Comparison of ENCODE assay signal across 10 cellular contexts in the genomic region with DNA sequence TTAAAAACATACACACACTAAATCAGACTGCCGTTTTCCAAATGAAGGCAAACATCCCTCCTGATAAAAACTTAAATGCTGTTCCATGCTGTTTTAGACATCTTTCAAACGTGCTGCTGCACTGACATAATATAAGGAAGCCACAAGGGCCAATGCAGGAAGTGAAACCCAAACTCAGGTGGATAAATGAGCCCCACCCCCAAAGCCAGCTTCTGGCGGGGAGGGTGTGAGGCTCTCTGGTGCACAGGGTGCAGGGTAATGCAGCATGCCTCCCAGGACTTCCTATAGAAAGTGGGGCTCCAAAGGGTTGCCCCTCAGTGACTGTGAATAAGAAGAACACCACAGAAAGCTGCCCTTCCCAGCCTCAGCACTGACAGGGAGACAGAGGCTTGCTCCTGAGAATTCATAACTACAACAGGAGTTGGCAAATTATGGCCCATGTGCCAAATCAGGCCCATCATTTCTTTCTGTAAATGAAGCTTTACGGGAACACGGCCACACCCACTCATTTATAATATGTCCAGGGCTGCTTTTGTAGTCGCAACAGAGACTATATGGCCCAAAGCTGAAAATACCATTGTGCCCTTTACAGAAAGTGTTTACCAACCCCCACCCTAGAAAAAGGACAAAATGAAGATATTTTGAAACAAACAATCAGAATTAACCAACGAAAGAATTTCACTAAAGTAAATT. TPM values are rescaled to one million over a fixed set of nuclear protein-coding genes. Genes with fewer than 3 reads are reported as not detected.
DNase-seq lines count a peak whose midpoint lies in the region; ATAC-seq, FAIRE-seq and TF ChIP-seq lines count a peak whose summit lies in the region.
"Not testable (repeated sequence)": the region's sequence is repeated elsewhere in the genome, so short reads cannot be mapped to it uniquely, and the experiment has no call there.
"Had no signal": no experiment of that assay in that cellular context is flagged by ENCODE, and none has a peak within 500 bp of the region (broad histone marks: within the 10 kb centered on the region; RNA-seq: fewer than 3 reads in every experiment).

No MANE protein-coding gene starts in this region.

- not testable (repeated sequence) for H3K9ac ChIP-seq in OCI-LY3 (ENCODE audit: low read length)

- H3K27me3 ChIP-seq in OCI-LY3 (ENCODE audit: low read depth, low read length): not testable (repeated sequence)

- ATAC-seq in GM21619 (IDR thresholded peaks at IDR 0.05; ENCODE audit: unreplicated experiment): peak; percentile 95
- peak; percentile 95 for ATAC-seq in HG02981 (IDR thresholded peaks at IDR 0.05; ENCODE audit: unreplicated experiment)
- peak; percentile 99 for ATAC-seq in HG03469 (IDR thresholded peaks at IDR 0.05; ENCODE audit: unreplicated experiment)
- peak; percentile 97 to 99 for ATAC-seq in naive B cell (ENCODE audit: low read depth in 2 of 2)

- peaks cover 12% of the 10 kb centered on the region for H3K4me1 ChIP-seq in OCI-LY3 (ENCODE audit: low read length)

- H3K27ac ChIP-seq in OCI-LY3 (ENCODE audit: low read length): not testable (repeated sequence)

- not testable (repeated sequence) for H3K4me3 ChIP-seq in OCI-LY3 (ENCODE audit: low read length)

- H3K4me1 Mint-ChIP-seq in activated T-cell treated with anti-CD3 and anti-CD28 coated beads, Interleukin-2, amount 50 U/mL, for 24 hours (ENCODE audit: low read depth): peaks cover 33% of the 10 kb centered on the region
- H3K4me1 Mint-ChIP-seq in naive B cell: peaks cover 7 to 11% (median 9%) of the 10 kb centered on the region in 3 donors

- peaks cover 73% of the 10 kb centered on the region for H3K36me3 Mint-ChIP-seq in activated T-cell treated with anti-CD3 and anti-CD28 coated beads, Interleukin-2, amount 50 U/mL, for 24 hours (ENCODE audit: low read depth)
- H3K36me3 Mint-ChIP-seq in naive B cell: peaks cover 23 to 25% of the 10 kb centered on the region in 2 donors

- TF ChIP-seq CTCF in OCI-LY3 (IDR thresholded peaks at IDR 0.05; ENCODE audit: low read depth, low read length): not testable (repeated sequence)

- H4K20me1 ChIP-seq in OCI-LY3 (ENCODE audit: insufficient read depth, low read length): not testable (repeated sequence)

- not testable (repeated sequence) for H3K9me3 Mint-ChIP-seq in activated T-cell treated with anti-CD3 and anti-CD28 coated beads, Interleukin-2, amount 50 U/mL, for 24 hours; naive B cell

- not testable (repeated sequence) for H3K79me2 ChIP-seq in OCI-LY3 (ENCODE audit: low read length)

- not testable (repeated sequence) for H3K27me3 Mint-ChIP-seq in activated T-cell treated with anti-CD3 and anti-CD28 coated beads, Interleukin-2, amount 50 U/mL, for 24 hours; naive B cell

- H3K4me3 Mint-ChIP-seq in activated T-cell treated with anti-CD3 and anti-CD28 coated beads, Interleukin-2, amount 50 U/mL, for 24 hours: not testable (repeated sequence)
- H3K4me3 Mint-ChIP-seq in naive B cell: peak overlapping the region in 1 of 8 donors; percentile 32

- H3K9me3 ChIP-seq in OCI-LY3 (ENCODE audit: insufficient read depth, low read length): not testable (repeated sequence)

- H2AFZ ChIP-seq in OCI-LY3 (ENCODE audit: low read depth, low read length): not testable (repeated sequence)

- H3K4me2 ChIP-seq in OCI-LY3 (ENCODE audit: low read length): peak overlapping the region; percentile 25

- H3K36me3 ChIP-seq in OCI-LY3 (replicated peaks; ENCODE audit: low read depth, low read length): not testable (repeated sequence)

- not testable (repeated sequence) for DNase-seq in GM12891 (ENCODE audit: insufficient read length, low spot score); activated T-cell treated with anti-CD3 and anti-CD28 coated beads, Interleukin-2, amount 50 U/mL, for 24 hours
- DNase-seq in GM19239 (ENCODE audit: insufficient read length, low spot score): peak; percentile 60
- peak; percentile 32 for DNase-seq in naive B cell

- H3K27ac Mint-ChIP-seq in activated T-cell treated with anti-CD3 and anti-CD28 coated beads, Interleukin-2, amount 50 U/mL, for 24 hours: peak overlapping the region; percentile 29
- H3K27ac Mint-ChIP-seq in naive B cell: peak overlapping the region in 2 of 6 donors; percentile 8 to 56

- not testable (repeated sequence) for TF ChIP-seq POLR2A in GM12891 (IDR thresholded peaks at IDR 0.05; ENCODE audit: low read depth, low read length)

- peak; percentile 94 for FAIRE-seq in GM12891 (lab: Jason Lieb, UNC)
- FAIRE-seq in GM19239 (lab: Jason Lieb, UNC): peak; percentile 97

TF ChIP-seq in GM12891, 5 proteins besides CTCF, POLR2A, EP300 and RAD21:
- TF ChIP-seq SPI1 (IDR thresholded peaks at IDR 0.05; ENCODE audit: low read depth, low read length): peak; percentile 80

RNA-seq across cellular contexts. Expression of a gene that starts 37.2 kb away (rescaled TPM):
- 0.17 TPM for polyA plus RNA-seq in GM12891 (2012; ENCODE audit: low read depth, missing spikeins)
- polyA plus RNA-seq in naive B cell (ENCODE audit: low read depth in 6 of 6): under 1 TPM in 2 of 6 donors, not detected in 4; 0.09 to 0.23 TPM
- polyA plus RNA-seq: IgD-negative memory B cell, mammary epithelial cell had no signal
